ENCODE assay signal across 21 cellular contexts in genomic region chrX:53036149-53036548, GRCh38. TPM values are rescaled to one million over a fixed set of nuclear protein-coding genes. Genes with fewer than 3 reads are reported as not detected.
DNase-seq lines count a peak whose midpoint lies in the region; ATAC-seq, FAIRE-seq and TF ChIP-seq lines count a peak whose summit lies in the region.
"Had no signal": no experiment of that assay in that cellular context is flagged by ENCODE, and none has a peak within 500 bp of the region (broad histone marks: within the 10 kb centered on the region; RNA-seq: fewer than 3 reads in every experiment).

No MANE protein-coding gene starts in this region.

- no peak overlapping the region for H3K4me2 ChIP-seq in A549
- no peak overlapping the region for H3K4me2 ChIP-seq in GM23338
- H3K4me2 ChIP-seq: BLaER1 treated with 17β-estradiol and CSF1 and Interleukin-3, amounts not matched to agents 10 nM and 100 nM had no signal

- no peaks in the 10 kb centered on the region for H3K36me3 ChIP-seq in GM23338 (ENCODE audit: insufficient read depth)
- H3K36me3 ChIP-seq: BE2C; BLaER1 treated with 17β-estradiol and CSF1 and Interleukin-3, amounts not matched to agents 10 nM and 100 nM; HAP-1 had no signal

- no peaks in the 10 kb centered on the region; the same call in 2 of the 3 replicates for H3K4me1 Mint-ChIP-seq in GM23338
- H3K4me1 Mint-ChIP-seq in activated naive CD8-positive, alpha-beta T cell treated with anti-CD3 and anti-CD28 coated beads, Interleukin-2, amount 50 U/mL, for 24 hours: no peaks in the 10 kb centered on the region
- H3K4me1 Mint-ChIP-seq: CD14-positive monocyte; CD8-positive, alpha-beta memory T cell had no signal

- no peak overlapping the region for H3K4me3 Mint-ChIP-seq in GM23338
- no peak overlapping the region for H3K4me3 Mint-ChIP-seq in activated naive CD8-positive, alpha-beta T cell treated with anti-CD3 and anti-CD28 coated beads, Interleukin-2, amount 50 U/mL, for 24 hours
- H3K4me3 Mint-ChIP-seq: CD14-positive monocyte; CD4-positive, alpha-beta T cell; CD8-positive, alpha-beta memory T cell had no signal

- no peaks in the 10 kb centered on the region for H3F3A ChIP-seq in GM23338 (replicated peaks; ENCODE audit: low read depth)

- H3K4me1 ChIP-seq in A549: no peaks in the 10 kb centered on the region
- no peaks in the 10 kb centered on the region; the same call in 1 of the 2 replicates for H3K4me1 ChIP-seq in GM23338 (ENCODE audit: insufficient read depth)
- H3K4me1 ChIP-seq: BE2C; BLaER1 treated with 17β-estradiol and CSF1 and Interleukin-3, amounts not matched to agents 10 nM and 100 nM; HAP-1 had no signal

- H3K79me2 ChIP-seq in GM23338 (replicated peaks; ENCODE audit: insufficient read depth): no peaks in the 10 kb centered on the region

- H3K4me3 ChIP-seq in A549 (no peak overlapping the region), GM23338 (no peak overlapping the region)
- H3K4me3 ChIP-seq: BLaER1 treated with 17β-estradiol and CSF1 and Interleukin-3, amounts not matched to agents 10 nM and 100 nM; HAP-1 had no signal

- DNase-seq in A549 (ENCODE audit: low read depth in 1 of 2, low spot score in 1 of 2): no peak
- no peak for DNase-seq in GM23338 (ENCODE audit: low spot score)
- DNase-seq in activated effector memory CD4-positive, alpha-beta T cell treated with anti-CD3 and anti-CD28 coated beads, Interleukin-2, amount 50 U/mL, for 16 hours: no peak
- DNase-seq in activated naive CD8-positive, alpha-beta T cell treated with anti-CD3 and anti-CD28 coated beads, Interleukin-2, amount 50 U/mL, for 24 hours: no peak
- no peak for DNase-seq in AG20443 (ENCODE audit: low spot score)
- no peak for DNase-seq in midbrain (lab: John Stamatoyannopoulos, UW)
- DNase-seq: AML-193; BE2C; CD4-positive, alpha-beta T cell; CD8-positive, alpha-beta memory T cell; DMS 273 treated with DMSO at 0.1 percent for 48 hours; DMS79; EL; GDM1 had no signal

- no peak for TF ChIP-seq POLR2A in A549 (IDR thresholded peaks at IDR 0.05; ENCODE audit: low read length)

- no peaks in the 10 kb centered on the region for H3K9me2 ChIP-seq in GM23338 (ENCODE audit: insufficient read depth)

- CTCF ChIA-PET in A549 (lab: Yijun Ruan, JAX): no interaction called here

- no peak overlapping the region for H2AFZ ChIP-seq in GM23338

- TF ChIP-seq CTCF in A549 (IDR thresholded peaks at IDR 0.05) (no peak), GM23338 (conservative IDR thresholded peaks at IDR 0.05; ENCODE audit: low read depth in 2 of 2) (no peak)

- no peaks in the 10 kb centered on the region for H4K20me1 ChIP-seq in GM23338 (replicated peaks; ENCODE audit: insufficient read depth)
- H4K20me1 ChIP-seq: BLaER1 treated with 17β-estradiol and CSF1 and Interleukin-3, amounts not matched to agents 10 nM and 100 nM had no signal

- no peaks in the 10 kb centered on the region for H3K27me3 ChIP-seq in GM23338 (ENCODE audit: insufficient read depth)
- H3K27me3 ChIP-seq: BE2C had no signal

- TF ChIP-seq RAD21 in A549 (conservative IDR thresholded peaks at IDR 0.05 in 1 of 2, IDR thresholded peaks at IDR 0.05 in 1 of 2) (no peak), Ishikawa (IDR thresholded peaks at IDR 0.05; ENCODE audit: low read depth) (no peak)

- H3K27ac Mint-ChIP-seq in GM23338: no peak overlapping the region
- no peak overlapping the region for H3K27ac Mint-ChIP-seq in activated naive CD8-positive, alpha-beta T cell treated with anti-CD3 and anti-CD28 coated beads, Interleukin-2, amount 50 U/mL, for 24 hours
- H3K27ac Mint-ChIP-seq: CD14-positive monocyte; CD4-positive, alpha-beta T cell; CD8-positive, alpha-beta memory T cell had no signal

- no peaks in the 10 kb centered on the region for H3K27me3 Mint-ChIP-seq in GM23338 (ENCODE audit: insufficient read depth, low read depth, poor library complexity)
- peaks cover 4% of the 10 kb centered on the region for H3K27me3 Mint-ChIP-seq in activated naive CD8-positive, alpha-beta T cell treated with anti-CD3 and anti-CD28 coated beads, Interleukin-2, amount 50 U/mL, for 24 hours

- no peak for TF ChIP-seq EP300 in A549 (IDR thresholded peaks at IDR 0.05)
- TF ChIP-seq EP300 in Ishikawa (IDR thresholded peaks at IDR 0.05; ENCODE audit: borderline replicate concordance): no peak

- POLR2A ChIA-PET in A549 (lab: Yijun Ruan, JAX): no interaction called here

- no peaks in the 10 kb centered on the region for H3K9me3 Mint-ChIP-seq in GM23338
- no peaks in the 10 kb centered on the region for H3K9me3 Mint-ChIP-seq in activated naive CD8-positive, alpha-beta T cell treated with anti-CD3 and anti-CD28 coated beads, Interleukin-2, amount 50 U/mL, for 24 hours
- H3K9me3 Mint-ChIP-seq: CD4-positive, alpha-beta T cell; CD8-positive, alpha-beta memory T cell had no signal

- FAIRE-seq in A549 (lab: Jason Lieb, UNC) (no peak), colon (lab: Jason Lieb, UNC) (peak; percentile 61)
- FAIRE-seq: D721Med, GM12891 had no signal

- WGBS in A549 (ENCODE audit: missing lambda C conversion rate): 5% methylated on average over 5 of the region's 5 CpGs

- H3K27ac ChIP-seq in A549 (no peak overlapping the region), GM23338 (ENCODE audit: low read depth) (no peak overlapping the region)
- H3K27ac ChIP-seq: BLaER1 treated with 17β-estradiol and CSF1 and Interleukin-3, amounts not matched to agents 10 nM and 100 nM had no signal

- ATAC-seq in A549: no peak
- no peak for ATAC-seq in GM23338
- no peak for ATAC-seq in activated naive CD8-positive, alpha-beta T cell treated with anti-CD3 and anti-CD28 coated beads, Interleukin-2, amount 50 U/mL, for 24 hours

- H3K9me3 ChIP-seq in A549: no peaks in the 10 kb centered on the region
- H3K9me3 ChIP-seq: BE2C; BLaER1 treated with 17β-estradiol and CSF1 and Interleukin-3, amounts not matched to agents 10 nM and 100 nM; HAP-1 had no signal

- H3K36me3 Mint-ChIP-seq in GM23338 (ENCODE audit: low read depth): no peaks in the 10 kb centered on the region
- H3K36me3 Mint-ChIP-seq in activated naive CD8-positive, alpha-beta T cell treated with anti-CD3 and anti-CD28 coated beads, Interleukin-2, amount 50 U/mL, for 24 hours (ENCODE audit: low read depth): no peaks in the 10 kb centered on the region
- H3K36me3 Mint-ChIP-seq: CD14-positive monocyte; CD8-positive, alpha-beta memory T cell had no signal

TF ChIP-seq in GM23338, 12 proteins besides CTCF, POLR2A, EP300 and RAD21 (continues in another document):
- TF ChIP-seq JUNB (IDR thresholded peaks at IDR 0.05; ENCODE audit: unreplicated experiment): no peak

TF ChIP-seq in Ishikawa, 13 proteins besides CTCF, POLR2A, EP300 and RAD21:
- TF ChIP-seq, protein P1, sequence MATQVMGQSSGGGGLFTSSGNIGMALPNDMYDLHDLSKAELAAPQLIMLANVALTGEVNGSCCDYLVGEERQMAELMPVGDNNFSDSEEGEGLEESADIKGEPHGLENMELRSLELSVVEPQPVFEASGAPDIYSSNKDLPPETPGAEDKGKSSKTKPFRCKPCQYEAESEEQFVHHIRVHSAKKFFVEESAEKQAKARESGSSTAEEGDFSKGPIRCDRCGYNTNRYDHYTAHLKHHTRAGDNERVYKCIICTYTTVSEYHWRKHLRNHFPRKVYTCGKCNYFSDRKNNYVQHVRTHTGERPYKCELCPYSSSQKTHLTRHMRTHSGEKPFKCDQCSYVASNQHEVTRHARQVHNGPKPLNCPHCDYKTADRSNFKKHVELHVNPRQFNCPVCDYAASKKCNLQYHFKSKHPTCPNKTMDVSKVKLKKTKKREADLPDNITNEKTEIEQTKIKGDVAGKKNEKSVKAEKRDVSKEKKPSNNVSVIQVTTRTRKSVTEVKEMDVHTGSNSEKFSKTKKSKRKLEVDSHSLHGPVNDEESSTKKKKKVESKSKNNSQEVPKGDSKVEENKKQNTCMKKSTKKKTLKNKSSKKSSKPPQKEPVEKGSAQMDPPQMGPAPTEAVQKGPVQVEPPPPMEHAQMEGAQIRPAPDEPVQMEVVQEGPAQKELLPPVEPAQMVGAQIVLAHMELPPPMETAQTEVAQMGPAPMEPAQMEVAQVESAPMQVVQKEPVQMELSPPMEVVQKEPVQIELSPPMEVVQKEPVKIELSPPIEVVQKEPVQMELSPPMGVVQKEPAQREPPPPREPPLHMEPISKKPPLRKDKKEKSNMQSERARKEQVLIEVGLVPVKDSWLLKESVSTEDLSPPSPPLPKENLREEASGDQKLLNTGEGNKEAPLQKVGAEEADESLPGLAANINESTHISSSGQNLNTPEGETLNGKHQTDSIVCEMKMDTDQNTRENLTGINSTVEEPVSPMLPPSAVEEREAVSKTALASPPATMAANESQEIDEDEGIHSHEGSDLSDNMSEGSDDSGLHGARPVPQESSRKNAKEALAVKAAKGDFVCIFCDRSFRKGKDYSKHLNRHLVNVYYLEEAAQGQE (IDR thresholded peaks at IDR 0.05; ENCODE audit: low read depth): peak; percentile 75
- no peak for TF ChIP-seq TAF1 (IDR thresholded peaks at IDR 0.05; ENCODE audit: low read depth)

RNA-seq across cellular contexts. Expression of gene GPR173, which starts 12.4 kb away (rescaled TPM):
- polyA plus RNA-seq in A549 (2011; rRNA removed): 0.03 TPM in 1 of 2 replicates, not detected in the other
- 0.01 and 0.04 TPM in 2 replicates for polyA plus RNA-seq in A549 (2012; cell fraction: cytosol; rRNA removed)
- polyA plus RNA-seq in A549 (2012; cell fraction: nucleus; rRNA removed): 0.12 and 0.24 TPM in 2 replicates
- not detected in 3 replicates for polyA plus RNA-seq in A549 (2017; fragmentation: RNase III; extraction: RNeasy Plus Mini Kit Qiagen cat#74134 plus additional on column Dnase treatment)
- polyA minus RNA-seq in A549 (2011; rRNA and poly(A)+ RNA removed): 0.05 TPM in 1 of 2 replicates, not detected in the other
- total RNA-seq in GM23338 (2014; rRNA removed; shearing (Covaris generic)): 7.7 TPM in 2 replicates
- 0.92 and 0.94 TPM in 2 replicates for polyA plus RNA-seq in GM23338 (2016; fragmentation: Nextera tagmentation; extraction: Ambion mirVana)
- total RNA-seq: CD4-positive, alpha-beta T cell; CD8-positive, alpha-beta memory T cell had no signal
- polyA plus RNA-seq: CD14-positive monocyte; CD8-positive, alpha-beta memory T cell had no signal

RNA-seq across cellular contexts. Expression of gene TSPYL2, which starts 46.0 kb away (rescaled TPM):
- polyA plus RNA-seq in A549 (2011; rRNA removed): 25.2 and 27.2 TPM in 2 replicates
- polyA plus RNA-seq in A549 (2012; cell fraction: cytosol; rRNA removed): 9.9 and 10.7 TPM in 2 replicates
- 36.8 and 47.3 TPM in 2 replicates for polyA plus RNA-seq in A549 (2012; cell fraction: nucleus; rRNA removed)
- 19.9 to 30.0 TPM (median 24.9 TPM) in 3 replicates for polyA plus RNA-seq in A549 (2017; fragmentation: RNase III; extraction: RNeasy Plus Mini Kit Qiagen cat#74134 plus additional on column Dnase treatment)
- 6.4 and 7.3 TPM in 2 replicates for polyA minus RNA-seq in A549 (2011; rRNA and poly(A)+ RNA removed)
- total RNA-seq in GM23338 (2014; rRNA removed; shearing (Covaris generic)): 9.9 and 13.4 TPM in 2 replicates
- 11.6 and 13.4 TPM in 2 replicates for polyA plus RNA-seq in GM23338 (2016; fragmentation: Nextera tagmentation; extraction: Ambion mirVana)

RNA-seq across cellular contexts. Expression of gene KANTR, which starts 57.8 kb away (rescaled TPM):
- polyA plus RNA-seq in A549 (2011; rRNA removed): 5.3 and 5.7 TPM in 2 replicates
- polyA plus RNA-seq in A549 (2012; cell fraction: cytosol; rRNA removed): 1.3 and 1.7 TPM in 2 replicates
- 4.1 and 5.7 TPM in 2 replicates for polyA plus RNA-seq in A549 (2012; cell fraction: nucleus; rRNA removed)
- 2.4 to 3.3 TPM (median 2.6 TPM) in 3 replicates for polyA plus RNA-seq in A549 (2017; fragmentation: RNase III; extraction: RNeasy Plus Mini Kit Qiagen cat#74134 plus additional on column Dnase treatment)
- 20.1 and 23.2 TPM in 2 replicates for polyA minus RNA-seq in A549 (2011; rRNA and poly(A)+ RNA removed)
- 15.3 and 15.5 TPM in 2 replicates for total RNA-seq in GM23338 (2014; rRNA removed; shearing (Covaris generic))
- 5.4 and 6.4 TPM in 2 replicates for polyA plus RNA-seq in GM23338 (2016; fragmentation: Nextera tagmentation; extraction: Ambion mirVana)
